15 cellular contexts compared by ENCODE assay signal in genomic region chr13:111879719-111880118, GRCh38.
DNase-seq lines count a peak whose midpoint lies in the region; ATAC-seq and TF ChIP-seq lines count a peak whose summit lies in the region.
"Had no signal": no experiment of that assay in that cellular context is flagged by ENCODE, and none has a peak within 500 bp of the region (broad histone marks: within the 10 kb centered on the region; RNA-seq: fewer than 3 reads in every experiment).

No MANE protein-coding gene starts in this region.

- H3K79me2 ChIP-seq in GM23338 (replicated peaks; ENCODE audit: insufficient read depth): no peaks in the 10 kb centered on the region

- H2AFZ ChIP-seq in GM23338: 0 out of 2 replicates have a peak overlapping the region, but pooled peaks have one; percentile 40

- H3K9ac ChIP-seq in endodermal cell (ENCODE audit: extremely low read depth, low read length, poor library complexity, severe bottlenecking): no peak overlapping the region
- H3K9ac ChIP-seq: BLaER1 treated with 17β-estradiol and CSF1 and Interleukin-3, amounts not matched to agents 10 nM and 100 nM had no signal

- no peak overlapping the region for H3K4me3 ChIP-seq in GM23338
- no peak overlapping the region for H3K4me3 ChIP-seq in endodermal cell (ENCODE audit: low read length)
- no peak overlapping the region for H3K4me3 ChIP-seq in SJCRH30
- H3K4me3 ChIP-seq: BLaER1 treated with 17β-estradiol and CSF1 and Interleukin-3, amounts not matched to agents 10 nM and 100 nM had no signal

- WGBS in endodermal cell (ENCODE audit: insufficient coverage in 1 of 2, insufficient read length in 1 of 2), 2 experiments: 80 to 86% methylated on average over 5 of the region's 5 CpGs

- no peak overlapping the region for H3K4me3 Mint-ChIP-seq in GM23338
- no peak overlapping the region for H3K4me3 Mint-ChIP-seq in activated CD8-positive, alpha-beta memory T cell treated with anti-CD3 and anti-CD28 coated beads, Interleukin-2, amount 10 ng/mL, durations not matched to agents 7 days and 5 days
- H3K4me3 Mint-ChIP-seq in endodermal cell: no peak overlapping the region
- H3K4me3 Mint-ChIP-seq: B cell; CD8-positive, alpha-beta T cell; H9; IgD-negative memory B cell had no signal

- no peaks in the 10 kb centered on the region for H3K9me2 ChIP-seq in GM23338 (ENCODE audit: insufficient read depth)

- H3K27me3 Mint-ChIP-seq in GM23338 (ENCODE audit: insufficient read depth, low read depth, poor library complexity) (peaks cover 5% of the 10 kb centered on the region), endodermal cell (ENCODE audit: insufficient read depth) (peaks cover 20% of the 10 kb centered on the region)
- H3K27me3 Mint-ChIP-seq in activated CD8-positive, alpha-beta memory T cell treated with anti-CD3 and anti-CD28 coated beads, Interleukin-2, amount 10 ng/mL, durations not matched to agents 7 days and 5 days: no peaks in the 10 kb centered on the region
- H3K27me3 Mint-ChIP-seq: B cell, IgD-negative memory B cell had no signal

- H3K9me3 Mint-ChIP-seq in GM23338: no peaks in the 10 kb centered on the region
- H3K9me3 Mint-ChIP-seq in activated CD8-positive, alpha-beta memory T cell treated with anti-CD3 and anti-CD28 coated beads, Interleukin-2, amount 10 ng/mL, durations not matched to agents 7 days and 5 days (ENCODE audit: low read depth): peaks cover 3% of the 10 kb centered on the region
- H3K9me3 Mint-ChIP-seq in endodermal cell: no peaks in the 10 kb centered on the region
- H3K9me3 Mint-ChIP-seq: CD8-positive, alpha-beta T cell; H9 had no signal

- H3K9me3 ChIP-seq in endodermal cell (ENCODE audit: control insufficient read depth, low read length) (no peaks in the 10 kb centered on the region), SJCRH30 (replicated peaks) (no peaks in the 10 kb centered on the region)
- H3K9me3 ChIP-seq: BLaER1 treated with 17β-estradiol and CSF1 and Interleukin-3, amounts not matched to agents 10 nM and 100 nM had no signal

- peaks cover 6% of the 10 kb centered on the region for H3K4me1 Mint-ChIP-seq in GM23338
- H3K4me1 Mint-ChIP-seq in activated CD8-positive, alpha-beta memory T cell treated with anti-CD3 and anti-CD28 coated beads, Interleukin-2, amount 10 ng/mL, durations not matched to agents 7 days and 5 days: no peaks in the 10 kb centered on the region
- no peaks in the 10 kb centered on the region for H3K4me1 Mint-ChIP-seq in endodermal cell
- H3K4me1 Mint-ChIP-seq: B cell, IgD-negative memory B cell had no signal

- H3K36me3 Mint-ChIP-seq in GM23338 (ENCODE audit: low read depth) (no peaks in the 10 kb centered on the region), endodermal cell (ENCODE audit: low read depth) (no peaks in the 10 kb centered on the region)
- H3K36me3 Mint-ChIP-seq in activated CD8-positive, alpha-beta memory T cell treated with anti-CD3 and anti-CD28 coated beads, Interleukin-2, amount 10 ng/mL, durations not matched to agents 7 days and 5 days: no peaks in the 10 kb centered on the region
- H3K36me3 Mint-ChIP-seq: CD8-positive, alpha-beta T cell; IgD-negative memory B cell had no signal

- H3K36me3 ChIP-seq in GM23338 (ENCODE audit: insufficient read depth) (no peaks in the 10 kb centered on the region), endodermal cell (ENCODE audit: control insufficient read depth, insufficient read depth, low read length) (no peaks in the 10 kb centered on the region), SJCRH30 (no peaks in the 10 kb centered on the region)
- H3K36me3 ChIP-seq: BLaER1 treated with 17β-estradiol and CSF1 and Interleukin-3, amounts not matched to agents 10 nM and 100 nM had no signal

- DNase-seq in GM23338 (ENCODE audit: low spot score): no peak
- DNase-seq in activated CD8-positive, alpha-beta memory T cell treated with anti-CD3 and anti-CD28 coated beads, Interleukin-2, amount 10 ng/mL, durations not matched to agents 7 days and 5 days: peak; percentile 1
- DNase-seq in endodermal cell: peak; percentile 45
- DNase-seq in ureter (ENCODE audit: low spot score): peak; percentile 20
- DNase-seq in SJCRH30: no peak
- DNase-seq in activated CD4-positive, alpha-beta T cell treated with anti-CD3 and anti-CD28 coated beads, Interleukin-2, amount 50 U/mL, for 1 hour: no peak
- DNase-seq: COR-L47, DMS 273 treated with DMSO at 0.1 percent for 48 hours, GDM1, H9 had no signal

- H3K27ac Mint-ChIP-seq in GM23338 (no peak overlapping the region), endodermal cell (no peak overlapping the region)
- H3K27ac Mint-ChIP-seq in activated CD8-positive, alpha-beta memory T cell treated with anti-CD3 and anti-CD28 coated beads, Interleukin-2, amount 10 ng/mL, durations not matched to agents 7 days and 5 days: no peak overlapping the region
- H3K27ac Mint-ChIP-seq: B cell; CD8-positive, alpha-beta T cell; H9; IgD-negative memory B cell had no signal

- H4K20me1 ChIP-seq in GM23338 (replicated peaks; ENCODE audit: insufficient read depth): no peaks in the 10 kb centered on the region

- H3F3A ChIP-seq in GM23338 (replicated peaks; ENCODE audit: low read depth): no peaks in the 10 kb centered on the region

- H3K4me2 ChIP-seq in GM23338: no peak overlapping the region
- H3K4me2 ChIP-seq: BLaER1 treated with 17β-estradiol and CSF1 and Interleukin-3, amounts not matched to agents 10 nM and 100 nM had no signal

- no peak overlapping the region for H3K27ac ChIP-seq in GM23338 (ENCODE audit: low read depth)
- no peak overlapping the region for H3K27ac ChIP-seq in endodermal cell (ENCODE audit: low read depth, low read length)
- H3K27ac ChIP-seq in SJCRH30: no peak overlapping the region
- H3K27ac ChIP-seq: BLaER1 treated with 17β-estradiol and CSF1 and Interleukin-3, amounts not matched to agents 10 nM and 100 nM had no signal

- H3K4me1 ChIP-seq in GM23338 (ENCODE audit: insufficient read depth): peaks cover 5% of the 10 kb centered on the region; the same call in 1 of the 2 replicates
- H3K4me1 ChIP-seq in endodermal cell (ENCODE audit: control insufficient read depth, insufficient read depth, low read length): no peaks in the 10 kb centered on the region
- no peaks in the 10 kb centered on the region for H3K4me1 ChIP-seq in SJCRH30
- H3K4me1 ChIP-seq: BLaER1 treated with 17β-estradiol and CSF1 and Interleukin-3, amounts not matched to agents 10 nM and 100 nM had no signal

- CTCF ChIA-PET in activated CD8-positive, alpha-beta memory T cell treated with anti-CD3 and anti-CD28 coated beads, Interleukin-2, amount 10 ng/mL, durations not matched to agents 7 days and 5 days (lab: Charles Lee): no interaction called here

- H3K27me3 ChIP-seq in GM23338 (ENCODE audit: insufficient read depth) (no peaks in the 10 kb centered on the region), endodermal cell (ENCODE audit: control insufficient read depth, insufficient read depth, low read length, poor library complexity, severe bottlenecking) (peaks cover 18% of the 10 kb centered on the region), SJCRH30 (peaks cover 2% of the 10 kb centered on the region; the same call in 1 of the 2 replicates)
- H3K27me3 ChIP-seq: BLaER1 treated with 17β-estradiol and CSF1 and Interleukin-3, amounts not matched to agents 10 nM and 100 nM had no signal

- ATAC-seq in GM23338: peak; percentile 52
- ATAC-seq in activated CD8-positive, alpha-beta memory T cell treated with anti-CD3 and anti-CD28 coated beads, Interleukin-2, amount 10 ng/mL, durations not matched to agents 7 days and 5 days: no peak
- ATAC-seq: CD8-positive, alpha-beta T cell; HepG2 had no signal

- no peak for TF ChIP-seq CTCF in GM23338 (conservative IDR thresholded peaks at IDR 0.05; ENCODE audit: low read depth in 2 of 2)
- no peak for TF ChIP-seq CTCF in endodermal cell (conservative IDR thresholded peaks at IDR 0.05)

TF ChIP-seq in GM23338, 12 proteins besides CTCF, POLR2A, EP300 and RAD21:
- TF ChIP-seq, protein P1, sequence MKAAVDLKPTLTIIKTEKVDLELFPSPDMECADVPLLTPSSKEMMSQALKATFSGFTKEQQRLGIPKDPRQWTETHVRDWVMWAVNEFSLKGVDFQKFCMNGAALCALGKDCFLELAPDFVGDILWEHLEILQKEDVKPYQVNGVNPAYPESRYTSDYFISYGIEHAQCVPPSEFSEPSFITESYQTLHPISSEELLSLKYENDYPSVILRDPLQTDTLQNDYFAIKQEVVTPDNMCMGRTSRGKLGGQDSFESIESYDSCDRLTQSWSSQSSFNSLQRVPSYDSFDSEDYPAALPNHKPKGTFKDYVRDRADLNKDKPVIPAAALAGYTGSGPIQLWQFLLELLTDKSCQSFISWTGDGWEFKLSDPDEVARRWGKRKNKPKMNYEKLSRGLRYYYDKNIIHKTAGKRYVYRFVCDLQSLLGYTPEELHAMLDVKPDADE (IDR thresholded peaks at IDR 0.05): no peak

Comparison
In these comparisons a context has a peak if more than half of its experiments do, and no peak if none do; other contexts are left out.
1. DNase-seq: peak in activated CD8-positive, alpha-beta memory T cell treated with anti-CD3 and anti-CD28 coated beads, Interleukin-2, amount 10 ng/mL, durations not matched to agents 7 days and 5 days (single experiment), endodermal cell (single experiment) and ureter (single experiment); none in GM23338 (single experiment), SJCRH30 (0 of 2) and activated CD4-positive, alpha-beta T cell treated with anti-CD3 and anti-CD28 coated beads, Interleukin-2, amount 50 U/mL, for 1 hour (single experiment).